Comparison of ENCODE assay signal across 19 cellular contexts in the genomic region with DNA sequence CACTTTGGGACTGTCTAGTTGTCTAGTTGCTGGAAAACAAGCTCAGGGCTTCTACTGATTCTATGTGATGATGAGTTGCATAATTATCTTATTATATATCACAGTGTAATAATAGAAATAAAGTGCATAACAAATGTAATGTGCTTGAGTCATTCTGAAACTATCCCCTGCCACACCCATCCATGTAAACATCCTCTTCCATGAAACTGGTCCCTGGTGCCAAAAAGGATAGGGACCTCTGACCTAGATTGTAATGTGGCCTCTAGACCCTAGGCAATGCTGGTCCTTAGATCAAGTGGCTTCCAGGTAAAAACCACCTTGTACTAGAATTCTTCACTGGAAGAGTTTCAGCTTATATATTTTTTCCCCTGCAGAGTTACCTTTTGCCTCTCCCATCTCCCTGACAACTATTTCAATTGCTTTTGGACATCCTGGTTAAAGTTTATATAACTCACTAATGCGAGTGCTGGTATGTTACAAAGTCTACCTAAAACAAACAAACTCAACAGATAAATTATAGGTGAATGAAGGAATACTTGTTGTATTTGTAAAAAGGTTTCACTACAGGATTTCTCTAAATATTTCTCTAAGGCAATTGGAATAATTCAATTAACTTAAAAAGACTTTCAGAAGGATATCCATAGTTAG.
DNase-seq lines count a peak whose midpoint lies in the region; ATAC-seq and TF ChIP-seq lines count a peak whose summit lies in the region.
"Had no signal": no experiment of that assay in that cellular context is flagged by ENCODE, and none has a peak within 500 bp of the region (broad histone marks: within the 10 kb centered on the region; RNA-seq: fewer than 3 reads in every experiment).

No MANE protein-coding gene starts in this region.

- H3K27me3 ChIP-seq in mammary epithelial cell (ENCODE audit: insufficient read depth, low read length) (no peaks in the 10 kb centered on the region), suprapubic skin (no peaks in the 10 kb centered on the region)
- H3K27me3 ChIP-seq: neutrophil had no signal

- H3K4me1 Mint-ChIP-seq in HFFc6 (ENCODE audit: low read depth): peaks cover 55% of the 10 kb centered on the region
- H3K4me1 Mint-ChIP-seq: activated CD4-positive, alpha-beta T cell treated with anti-CD3 and anti-CD28 coated beads, Interleukin-2, amount 10 ng/mL, durations not matched to agents 24 days and 14 days had no signal

- peaks cover 13% of the 10 kb centered on the region for H3K4me1 ChIP-seq in mammary epithelial cell (ENCODE audit: insufficient read depth, low read length)
- no peaks in the 10 kb centered on the region for H3K4me1 ChIP-seq in suprapubic skin

- no peaks in the 10 kb centered on the region; the same call in 1 of the 2 replicates for H3K27me3 Mint-ChIP-seq in HFFc6 (ENCODE audit: insufficient read depth)
- H3K27me3 Mint-ChIP-seq: activated CD4-positive, alpha-beta T cell treated with anti-CD3 and anti-CD28 coated beads, Interleukin-2, amount 10 ng/mL, durations not matched to agents 24 days and 14 days; effector memory CD8-positive, alpha-beta T cell had no signal

- peak overlapping the region; percentile 76 for H3K27ac ChIP-seq in 22Rv1
- H3K27ac ChIP-seq in mammary epithelial cell (ENCODE audit: insufficient read depth, low read depth, low read length): no peak overlapping the region
- no peak overlapping the region for H3K27ac ChIP-seq in suprapubic skin
- H3K27ac ChIP-seq: HL-60, neutrophil had no signal

- no peak overlapping the region for H3K4me3 ChIP-seq in mammary epithelial cell (replicated peaks in 1 of 3; ENCODE audit: insufficient read depth in 1 of 3, low read depth in 2 of 3, low read length in 3 of 3)
- no peak overlapping the region for H3K4me3 ChIP-seq in suprapubic skin
- H3K4me3 ChIP-seq: lower lobe of right lung had no signal

- no peaks in the 10 kb centered on the region for H3K9me3 ChIP-seq in mammary epithelial cell (replicated peaks; ENCODE audit: insufficient read depth, low read length)
- H3K9me3 ChIP-seq in suprapubic skin: no peaks in the 10 kb centered on the region
- H3K9me3 ChIP-seq: lower lobe of right lung, neutrophil had no signal

- H3K9ac ChIP-seq in mammary epithelial cell (ENCODE audit: insufficient read depth, low read length): no peak overlapping the region

- H3K79me2 ChIP-seq in mammary epithelial cell (ENCODE audit: insufficient read depth, low read length): no peaks in the 10 kb centered on the region

- no peaks in the 10 kb centered on the region for H3K9me3 Mint-ChIP-seq in HFFc6
- H3K9me3 Mint-ChIP-seq in activated naive CD4-positive, alpha-beta T cell treated with anti-CD3 and anti-CD28 coated beads, Interleukin-2, amount 50 U/mL, for 72 hours: peaks cover 3 to 8% of the 10 kb centered on the region in 2 donors
- H3K9me3 Mint-ChIP-seq: activated CD4-positive, alpha-beta T cell treated with anti-CD3 and anti-CD28 coated beads, Interleukin-2, amount 10 ng/mL, durations not matched to agents 24 days and 14 days had no signal

- TF ChIP-seq POLR2A in suprapubic skin (IDR thresholded peaks at IDR 0.05): no peak

- DNase-seq in HFFc6: peak; percentile 8
- peak; percentile 12 for DNase-seq in mammary epithelial cell
- DNase-seq in left kidney (ENCODE audit: low read depth, low spot score): peak; percentile 12
- DNase-seq in activated naive CD4-positive, alpha-beta T cell treated with anti-CD3 and anti-CD28 coated beads, Interleukin-2, amount 50 U/mL, for 72 hours (ENCODE audit: low spot score in 2 of 2): no peak
- DNase-seq in suprapubic skin (ENCODE audit: low spot score in 2 of 2): no peak
- DNase-seq in NK-92 treated with Interleukin-12 subunit alpha and Interleukin-12 subunit beta, amount 100 ng/mL, for 24 hours (lab: John Stamatoyannopoulos, UW): no peak
- DNase-seq: activated CD4-positive, alpha-beta T cell treated with anti-CD3 and anti-CD28 coated beads, Interleukin-2, amount 10 ng/mL, durations not matched to agents 24 days and 14 days; aorta; effector memory CD8-positive, alpha-beta T cell; hippocampal formation; lower lobe of right lung; NCI-H2171; stimulated activated CD8-positive, alpha-beta memory T cell treated with anti-CD3 and anti-CD28 coated beads, Interleukin-4, amount 100 ng/mL, for 48 hours; T-helper 2 cell had no signal

- peak overlapping the region; percentile 16 for H3K4me3 Mint-ChIP-seq in HFFc6
- H3K4me3 Mint-ChIP-seq: activated CD4-positive, alpha-beta T cell treated with anti-CD3 and anti-CD28 coated beads, Interleukin-2, amount 10 ng/mL, durations not matched to agents 24 days and 14 days; effector memory CD8-positive, alpha-beta T cell had no signal

- intact Hi-C loops in mammary epithelial cell (cut with micrococcal nuclease): no loop called here

- H3K36me3 Mint-ChIP-seq in HFFc6 (ENCODE audit: low read depth): no peaks in the 10 kb centered on the region
- H3K36me3 Mint-ChIP-seq in activated naive CD4-positive, alpha-beta T cell treated with anti-CD3 and anti-CD28 coated beads, Interleukin-2, amount 50 U/mL, for 72 hours: no peaks in the 10 kb centered on the region

- H3K27ac Mint-ChIP-seq in HFFc6: peak overlapping the region; percentile 74
- H3K27ac Mint-ChIP-seq in activated naive CD4-positive, alpha-beta T cell treated with anti-CD3 and anti-CD28 coated beads, Interleukin-2, amount 50 U/mL, for 72 hours: no peak overlapping the region
- H3K27ac Mint-ChIP-seq: activated CD4-positive, alpha-beta T cell treated with anti-CD3 and anti-CD28 coated beads, Interleukin-2, amount 10 ng/mL, durations not matched to agents 24 days and 14 days; effector memory CD8-positive, alpha-beta T cell had no signal

- H3K36me3 ChIP-seq in mammary epithelial cell (ENCODE audit: insufficient read depth, low read length): no peaks in the 10 kb centered on the region
- H3K36me3 ChIP-seq in suprapubic skin: no peaks in the 10 kb centered on the region
- H3K36me3 ChIP-seq: lower lobe of right lung, neutrophil had no signal

- TF ChIP-seq CTCF in 22Rv1 (IDR thresholded peaks at IDR 0.05) (no peak), HFFc6 (IDR thresholded peaks at IDR 0.05) (no peak), mammary epithelial cell (conservative IDR thresholded peaks at IDR 0.05 in 1 of 2, IDR thresholded peaks at IDR 0.05 in 1 of 2; ENCODE audit: extremely low read depth in 1 of 2, insufficient read depth in 1 of 2, low read depth in 1 of 2, low read length in 2 of 2) (no peak), suprapubic skin (IDR thresholded peaks at IDR 0.05) (no peak)

- no peak overlapping the region for H3K4me2 ChIP-seq in mammary epithelial cell (ENCODE audit: insufficient read depth, low read depth, low read length)

- H2AFZ ChIP-seq in mammary epithelial cell (ENCODE audit: low read depth, low read length): no peak overlapping the region

- no peak for ATAC-seq in activated naive CD4-positive, alpha-beta T cell treated with anti-CD3 and anti-CD28 coated beads, Interleukin-2, amount 50 U/mL, for 72 hours
- no peak for ATAC-seq in GM19455 (IDR thresholded peaks at IDR 0.05; ENCODE audit: unreplicated experiment)
- ATAC-seq: effector memory CD8-positive, alpha-beta T cell; lower lobe of right lung; Panc1 had no signal

- in situ Hi-C loops in mammary epithelial cell (cut with MboI; ENCODE audit: low sequenced_read_pairs in 2 of 2): no loop called here

- dilution Hi-C loops in mammary epithelial cell (cut with HindIII; ENCODE audit: low sequenced_read_pairs): no loop called here

- no peak for TF ChIP-seq EP300 in suprapubic skin (IDR thresholded peaks at IDR 0.05)

- BruUV-seq in mammary epithelial cell (replicated peaks; lab: Mats Ljungman, UMichigan): no TSS peak

- CTCF ChIA-PET in mammary epithelial cell (lab: Charles Lee; ENCODE audit: low non-redundant PET): no interaction called here

- H4K20me1 ChIP-seq in mammary epithelial cell (ENCODE audit: insufficient read depth, low read length): no peaks in the 10 kb centered on the region

- WGBS in mammary epithelial cell (ENCODE audit: low coverage, missing lambda C conversion rate): 92% methylated on average over 1 of the region's 1 CpG
- WGBS in suprapubic skin: 60% methylated on average over 1 of the region's 1 CpG

Comparison
In these comparisons a context has a peak if more than half of its experiments do, and no peak if none do; other contexts are left out.
1. DNase-seq: peak in HFFc6 (single experiment), mammary epithelial cell (single experiment) and left kidney (single experiment); none in activated naive CD4-positive, alpha-beta T cell treated with anti-CD3 and anti-CD28 coated beads, Interleukin-2, amount 50 U/mL, for 72 hours (0 of 2), suprapubic skin (0 of 2) and NK-92 treated with Interleukin-12 subunit alpha and Interleukin-12 subunit beta, amount 100 ng/mL, for 24 hours (single experiment).